ENCODE assay signal across 29 cellular contexts in genomic region chr1:163378554-163378953, GRCh38.
"Had no signal": no experiment of that assay in that cellular context is flagged by ENCODE, and none has a peak within 500 bp of the region (broad histone marks: within the 10 kb centered on the region; RNA-seq: fewer than 3 reads in every experiment).

No MANE protein-coding gene starts in this region.

- H3K36me3 ChIP-seq: heart left ventricle, left lung, lower lobe of right lung, pancreas, right atrium auricular region, right lobe of liver, suprapubic skin, thoracic aorta, tibial artery, uterus had no signal

- H3K27me3 ChIP-seq: heart left ventricle, left lung, right atrium auricular region, right lobe of liver, suprapubic skin, tibial artery, uterus had no signal

- H3K27ac Mint-ChIP-seq: immature natural killer cell; naive thymus-derived CD8-positive, alpha-beta T cell; nephron; stimulated activated naive CD8-positive, alpha-beta T cell treated with anti-CD3 and anti-CD28 coated beads, Interleukin-15, Interleukin-2, amounts not matched to agents 100 ng/mL and 50 ng/mL, for 24 hours had no signal

- H3K4me3 Mint-ChIP-seq: immature natural killer cell; naive thymus-derived CD8-positive, alpha-beta T cell; nephron; neural crest cell; stimulated activated naive CD8-positive, alpha-beta T cell treated with anti-CD3 and anti-CD28 coated beads, Interleukin-15, Interleukin-2, amounts not matched to agents 100 ng/mL and 50 ng/mL, for 24 hours had no signal

- H3K9me3 ChIP-seq: heart left ventricle, left lung, lower lobe of right lung, pancreas, right atrium auricular region, right lobe of liver, suprapubic skin, thoracic aorta, tibial artery, uterus had no signal

- H3K9me3 Mint-ChIP-seq: naive thymus-derived CD8-positive, alpha-beta T cell; nephron; stimulated activated naive CD8-positive, alpha-beta T cell treated with anti-CD3 and anti-CD28 coated beads, Interleukin-15, Interleukin-2, amounts not matched to agents 100 ng/mL and 50 ng/mL, for 24 hours had no signal

- H3K36me3 Mint-ChIP-seq: immature natural killer cell; naive thymus-derived CD8-positive, alpha-beta T cell had no signal

- H3K4me3 ChIP-seq: heart left ventricle, left lung, lower lobe of right lung, pancreas, right atrium auricular region, right lobe of liver, skin epidermis, suprapubic skin, thoracic aorta, tibial artery, uterus had no signal

- DNase-seq: heart left ventricle; hypothalamus; immature natural killer cell; kidney; left colon; left lung; lower lobe of right lung; mammary epithelial cell; mesenchymal stem cell; naive thymus-derived CD8-positive, alpha-beta T cell; nucleus accumbens; pancreas; posterior cingulate gyrus; right lobe of liver; stimulated activated CD4-positive, alpha-beta T cell treated with anti-CD3 and anti-CD28 coated beads, Interleukin-12 subunit alpha, Interleukin-12 subunit beta, amount 100 ng/mL, for 4 hours; stimulated activated CD4-positive, alpha-beta T cell treated with anti-CD3 and anti-CD28 coated beads, Interleukin-15, amount 100 ng/mL, for 24 hours; stimulated activated CD4-positive, alpha-beta T cell treated with anti-CD3 and anti-CD28 coated beads, Interleukin-2, amount 100 ng/mL, for 24 hours; stimulated activated CD4-positive, alpha-beta T cell treated with anti-CD3 and anti-CD28 coated beads, Interleukin-4, amount 100 ng/mL, for 1 hour; stimulated activated naive CD4-positive, alpha-beta T cell; tibial artery; trophoblast cell; uterus had no signal

- H3K27ac ChIP-seq: heart left ventricle, left lung, lower lobe of right lung, pancreas, right atrium auricular region, right lobe of liver, skin epidermis, suprapubic skin, thoracic aorta, tibial artery, uterus had no signal

- H3K4me1 ChIP-seq: heart left ventricle, lower lobe of right lung, pancreas, right atrium auricular region, right lobe of liver, suprapubic skin, tibial artery, uterus had no signal

- H3K4me1 Mint-ChIP-seq: immature natural killer cell; naive thymus-derived CD8-positive, alpha-beta T cell; neural crest cell had no signal
